Comparison of ENCODE assay signal across 26 cellular contexts in the genomic region with DNA sequence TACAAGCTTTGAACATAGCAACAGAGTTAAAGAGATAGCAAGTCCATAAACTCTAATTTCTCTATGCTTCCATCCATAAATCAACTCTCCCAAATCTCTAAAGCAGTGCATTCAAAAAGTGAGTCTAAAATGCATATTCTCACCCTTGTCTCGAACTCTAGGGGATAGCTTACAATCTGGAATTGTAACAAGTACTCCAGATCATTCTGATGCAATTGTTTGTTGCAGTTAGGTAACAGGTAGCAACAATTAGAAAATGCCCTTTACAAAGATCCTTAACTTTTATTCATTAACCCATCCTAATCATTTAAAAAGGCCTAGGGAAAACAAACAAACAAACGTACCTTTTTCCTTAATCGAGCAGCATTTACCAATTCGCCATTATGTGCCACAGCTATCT.
"Had no signal": no experiment of that assay in that cellular context is flagged by ENCODE, and none has a peak within 500 bp of the region (broad histone marks: within the 10 kb centered on the region; RNA-seq: fewer than 3 reads in every experiment).

No MANE protein-coding gene starts in this region.

- H3K27me3 Mint-ChIP-seq: naive thymus-derived CD8-positive, alpha-beta T cell; stimulated activated naive B cell treated with anti-CD40 and anti-IgM and Interleukin-4, amounts not matched to agents 10 μg/mL and 1 μg/mL and 100 μg/mL, for 72 hours had no signal

- H3K9me3 Mint-ChIP-seq: naive thymus-derived CD8-positive, alpha-beta T cell; nephron; neural crest cell; stimulated activated naive B cell treated with anti-CD40 and anti-IgM and Interleukin-4, amounts not matched to agents 10 μg/mL and 1 μg/mL and 100 μg/mL, for 72 hours had no signal

- DNase-seq: islet precursor cell; left ventricle myocardium superior; lower lobe of right lung; mammary epithelial cell; mesenchymal stem cell; naive thymus-derived CD8-positive, alpha-beta T cell; occipital lobe; psoas muscle; stimulated activated CD4-positive, alpha-beta T cell treated with anti-CD3 and anti-CD28 coated beads, Interleukin-12 subunit alpha, Interleukin-12 subunit beta, amount 100 ng/mL, for 4 hours; stimulated activated CD4-positive, alpha-beta T cell treated with anti-CD3 and anti-CD28 coated beads, Interleukin-15, amount 100 ng/mL, for 24 hours; stimulated activated CD4-positive, alpha-beta T cell treated with anti-CD3 and anti-CD28 coated beads, Interleukin-2, amount 100 ng/mL, for 24 hours; stimulated activated CD4-positive, alpha-beta T cell treated with anti-CD3 and anti-CD28 coated beads, Interleukin-4, amount 100 ng/mL, for 1 hour; stimulated activated naive B cell treated with anti-CD40 and anti-IgM and Interleukin-4, amounts not matched to agents 10 μg/mL and 1 μg/mL and 100 μg/mL, for 72 hours; stimulated activated naive CD8-positive, alpha-beta T cell treated with anti-CD3 and anti-CD28 coated beads, Interleukin-15, Interleukin-2, amounts not matched to agents 100 U/mL and 50 U/mL, for 24 hours; stomach; testis; thyroid gland; transverse colon; upper lobe of left lung had no signal

- ATAC-seq: left ventricle myocardium superior; lower lobe of right lung; naive thymus-derived CD8-positive, alpha-beta T cell; psoas muscle; sciatic nerve; stimulated activated naive B cell treated with anti-CD40 and anti-IgM and Interleukin-4, amounts not matched to agents 10 μg/mL and 1 μg/mL and 100 μg/mL, for 72 hours; stimulated activated naive CD8-positive, alpha-beta T cell treated with anti-CD3 and anti-CD28 coated beads, Interleukin-15, Interleukin-2, amounts not matched to agents 100 U/mL and 50 U/mL, for 24 hours had no signal

- H3K4me3 ChIP-seq: lower lobe of right lung, psoas muscle, right atrium auricular region, skin epidermis, stomach, testis, thyroid gland, transverse colon, upper lobe of left lung, vagina had no signal

- H3K27ac ChIP-seq: lower lobe of right lung, parathyroid adenoma, psoas muscle, right atrium auricular region, skin epidermis, stomach, testis, thyroid gland, transverse colon, upper lobe of left lung, vagina had no signal

- H3K27me3 ChIP-seq: right atrium auricular region, stomach, testis, thyroid gland, transverse colon, upper lobe of left lung, vagina had no signal

- H3K79me2 ChIP-seq: parathyroid adenoma had no signal

- H3K4me1 ChIP-seq: testis had no signal

- H3K27ac Mint-ChIP-seq: stimulated activated naive B cell treated with anti-CD40 and anti-IgM and Interleukin-4, amounts not matched to agents 10 μg/mL and 1 μg/mL and 100 μg/mL, for 72 hours had no signal

- H3K9me3 ChIP-seq: lower lobe of right lung, psoas muscle, right atrium auricular region, stomach, testis, thyroid gland, transverse colon, upper lobe of left lung, vagina had no signal

- H2AFZ ChIP-seq: parathyroid adenoma had no signal

- H3K4me3 Mint-ChIP-seq: naive thymus-derived CD8-positive, alpha-beta T cell; nephron; neural crest cell; stimulated activated naive B cell treated with anti-CD40 and anti-IgM and Interleukin-4, amounts not matched to agents 10 μg/mL and 1 μg/mL and 100 μg/mL, for 72 hours had no signal

- H3K36me3 ChIP-seq: lower lobe of right lung, right atrium auricular region, thyroid gland had no signal

- H3K9ac ChIP-seq: parathyroid adenoma had no signal
